Comparison of ENCODE assay signal across 16 cellular contexts in genomic region chr16:78483124-78483992, GRCh38.
"Had no signal": no experiment of that assay in that cellular context is flagged by ENCODE, and none has a peak within 500 bp of the region (broad histone marks: within the 10 kb centered on the region; RNA-seq: fewer than 3 reads in every experiment).

No MANE protein-coding gene starts in this region.

- DNase-seq: activated B cell treated with CpG ODN at 0.5 μM for 24 hours; activated CD4-positive, alpha-beta T cell treated with anti-CD3 and anti-CD28 coated beads, Interleukin-2, amount 10 ng/mL, durations not matched to agents 7 days and 5 days; activated CD8-positive, alpha-beta T cell treated with anti-CD3 and anti-CD28 coated beads, Interleukin-2, amount 10 ng/mL, durations not matched to agents 7 days and 5 days; activated naive CD4-positive, alpha-beta T cell treated with anti-CD3 and anti-CD28 coated beads for 36 hours; activated T-cell treated with anti-CD3 and anti-CD28 coated beads, Interleukin-2, amount 50 U/mL, for 24 hours; body of pancreas; dermis blood vessel endothelial cell; effector memory CD8-positive, alpha-beta T cell; left cardiac atrium; occipital lobe; stimulated activated CD4-positive, alpha-beta T cell treated with anti-CD3 and anti-CD28 coated beads, Interleukin-2, amount 100 ng/mL, for 24 hours; stimulated activated naive CD4-positive, alpha-beta T cell treated with Interleukin-2 at 50 U/mL for 16 hours; tibial artery had no signal

- H3K4me3 ChIP-seq: body of pancreas, tibial artery had no signal

- H3K36me3 Mint-ChIP-seq: mesothelial cell of epicardium had no signal

- ATAC-seq: activated CD8-positive, alpha-beta T cell treated with anti-CD3 and anti-CD28 coated beads, Interleukin-2, amount 10 ng/mL, durations not matched to agents 7 days and 5 days; body of pancreas; effector memory CD8-positive, alpha-beta T cell; left cardiac atrium had no signal

- H3K4me1 Mint-ChIP-seq: activated B cell treated with CpG ODN at 0.5 μM for 24 hours; activated CD4-positive, alpha-beta T cell treated with anti-CD3 and anti-CD28 coated beads, Interleukin-2, amount 10 ng/mL, durations not matched to agents 7 days and 5 days had no signal

- H3K9me3 Mint-ChIP-seq: activated B cell treated with CpG ODN at 0.5 μM for 24 hours; activated CD4-positive, alpha-beta T cell treated with anti-CD3 and anti-CD28 coated beads, Interleukin-2, amount 10 ng/mL, durations not matched to agents 7 days and 5 days; activated naive CD4-positive, alpha-beta T cell treated with anti-CD3 and anti-CD28 coated beads for 36 hours; activated T-cell treated with anti-CD3 and anti-CD28 coated beads, Interleukin-2, amount 50 U/mL, for 24 hours; activated T-helper 2 cell treated with anti-CD3 and anti-CD28 coated beads, Interferon-gamma antibody, Interleukin-2, Interleukin-4, amounts not matched to agents 10 μg/mL and 5 μg/mL and 100 μg/mL, durations not matched to agents 14 hours and 24 hours and 36 hours; effector memory CD8-positive, alpha-beta T cell; mesothelial cell of epicardium; T-helper 2 cell treated with Interferon-gamma antibody and Interleukin-4, amounts not matched to agents 5 μg/mL and 100 μg/mL, for 36 hours had no signal

- H3K9me3 ChIP-seq: body of pancreas, tibial artery had no signal

- H3K27me3 ChIP-seq: body of pancreas, tibial artery had no signal

- H3K27ac Mint-ChIP-seq: activated B cell treated with CpG ODN at 0.5 μM for 24 hours; activated CD4-positive, alpha-beta T cell treated with anti-CD3 and anti-CD28 coated beads, Interleukin-2, amount 10 ng/mL, durations not matched to agents 7 days and 5 days; activated CD8-positive, alpha-beta T cell treated with anti-CD3 and anti-CD28 coated beads, Interleukin-2, amount 10 ng/mL, durations not matched to agents 7 days and 5 days; activated naive CD4-positive, alpha-beta T cell treated with anti-CD3 and anti-CD28 coated beads for 36 hours; activated T-cell treated with anti-CD3 and anti-CD28 coated beads, Interleukin-2, amount 50 U/mL, for 24 hours; activated T-helper 2 cell treated with anti-CD3 and anti-CD28 coated beads, Interferon-gamma antibody, Interleukin-2, Interleukin-4, amounts not matched to agents 10 μg/mL and 5 μg/mL and 100 μg/mL, durations not matched to agents 14 hours and 24 hours and 36 hours; effector memory CD8-positive, alpha-beta T cell; mesothelial cell of epicardium; T-helper 2 cell treated with Interferon-gamma antibody and Interleukin-4, amounts not matched to agents 5 μg/mL and 100 μg/mL, for 36 hours had no signal

- H3K27me3 Mint-ChIP-seq: activated B cell treated with CpG ODN at 0.5 μM for 24 hours; activated CD4-positive, alpha-beta T cell treated with anti-CD3 and anti-CD28 coated beads, Interleukin-2, amount 10 ng/mL, durations not matched to agents 7 days and 5 days; activated T-cell treated with anti-CD3 and anti-CD28 coated beads, Interleukin-2, amount 50 U/mL, for 24 hours; effector memory CD8-positive, alpha-beta T cell had no signal

- H3K4me1 ChIP-seq: body of pancreas, tibial artery had no signal

- H3K4me3 Mint-ChIP-seq: activated B cell treated with CpG ODN at 0.5 μM for 24 hours; activated CD4-positive, alpha-beta T cell treated with anti-CD3 and anti-CD28 coated beads, Interleukin-2, amount 10 ng/mL, durations not matched to agents 7 days and 5 days; activated CD8-positive, alpha-beta T cell treated with anti-CD3 and anti-CD28 coated beads, Interleukin-2, amount 10 ng/mL, durations not matched to agents 7 days and 5 days; activated naive CD4-positive, alpha-beta T cell treated with anti-CD3 and anti-CD28 coated beads for 36 hours; activated T-cell treated with anti-CD3 and anti-CD28 coated beads, Interleukin-2, amount 50 U/mL, for 24 hours; effector memory CD8-positive, alpha-beta T cell; mesothelial cell of epicardium; T-helper 2 cell treated with Interferon-gamma antibody and Interleukin-4, amounts not matched to agents 5 μg/mL and 100 μg/mL, for 36 hours had no signal

- H3K36me3 ChIP-seq: tibial artery had no signal

- H3K27ac ChIP-seq: body of pancreas, tibial artery had no signal
